Comparison of ENCODE assay signal across 8 cellular contexts in genomic region chr5:93607367-93608258, GRCh38. TPM values are rescaled to one million over a fixed set of nuclear protein-coding genes. Genes with fewer than 3 reads are reported as not detected.
DNase-seq lines count a peak whose midpoint lies in the region; ATAC-seq and TF ChIP-seq lines count a peak whose summit lies in the region.

No MANE protein-coding gene starts in this region.

- CTCF ChIA-PET in OCI-LY7 (lab: Charles Lee; ENCODE audit: unreplicated experiment) = no interaction called here

- DNase-seq in DMS53 (lab: John Stamatoyannopoulos, UW) (peak; percentile 69), OCI-LY7 (ENCODE audit: low spot score) (peak; percentile 34), dorsolateral prefrontal cortex (peak in 2 of 10 donors; percentile 42 to 74), mesenchymal stem cell (peak; percentile 78), COLO829 (ENCODE audit: low spot score) (no peak), T-helper 9 cell (no peak)

- no peak overlapping the region for H2BK120ac ChIP-seq in mesenchymal stem cell (ENCODE audit: low read depth, low read length)

- H2BK15ac ChIP-seq in mesenchymal stem cell (ENCODE audit: low read depth, poor library complexity, severe bottlenecking) = no peak overlapping the region

- ATAC-seq in GM18909 (IDR thresholded peaks at IDR 0.05; ENCODE audit: poor library complexity, unreplicated experiment) (peak; percentile 87), HG03175 (IDR thresholded peaks at IDR 0.05; ENCODE audit: unreplicated experiment) (peak; percentile 78)

- no peak overlapping the region for H2BK5ac ChIP-seq in mesenchymal stem cell (ENCODE audit: low read depth, low read length, poor library complexity, severe bottlenecking)

- H3K14ac ChIP-seq in mesenchymal stem cell (ENCODE audit: low read length in 2 of 2) = no peak overlapping the region

- H4K8ac ChIP-seq in mesenchymal stem cell (ENCODE audit: low read length) = no peak overlapping the region

- POLR2A ChIA-PET in OCI-LY7 (lab: Charles Lee) = interaction anchor here (0.7 kb wide), 2 partner anchors 12 to 186 kb away, joined by 3 read pairs; no protein-coding TSS in a partner anchor

- H3K18ac ChIP-seq in mesenchymal stem cell (ENCODE audit: low read depth in 1 of 2, low read length in 2 of 2) = no peak overlapping the region

- H3K23ac ChIP-seq in mesenchymal stem cell (ENCODE audit: low read length in 2 of 2) = no peak overlapping the region

- H3K4me2 ChIP-seq in OCI-LY7 (ENCODE audit: low read length) = peak overlapping the region; percentile 19; the same call in 1 of the 2 replicates
- peak overlapping the region; percentile 85 for H3K4me2 ChIP-seq in mesenchymal stem cell (ENCODE audit: low read length, poor library complexity, severe bottlenecking)

- intact Hi-C loops in OCI-LY7 (cut with micrococcal nuclease; ENCODE audit: unreplicated experiment) (no loop called here), dorsolateral prefrontal cortex (cut with DNase I) (loop anchor here (2.0 to 10.0 kb wide), 3 partner anchors 193 to 297 kb away; no protein-coding TSS in a partner anchor)

- H3K9me3 ChIP-seq in OCI-LY7 (ENCODE audit: low read length) (no peaks in the 10 kb centered on the region), mesenchymal stem cell (ENCODE audit: control insufficient read depth, low read length) (no peaks in the 10 kb centered on the region)

- H3K9ac ChIP-seq in mesenchymal stem cell (ENCODE audit: low read length) = no peak overlapping the region

- H2AK5ac ChIP-seq in mesenchymal stem cell (ENCODE audit: low read length, severe bottlenecking) = no peak overlapping the region

- no peak overlapping the region for H3K27ac ChIP-seq in OCI-LY7 (ENCODE audit: low read depth, low read length, poor library complexity, severe bottlenecking)
- peak overlapping the region in 20 of 59 donors; percentile 6 to 74 (median 35) for H3K27ac ChIP-seq in dorsolateral prefrontal cortex
- H3K27ac ChIP-seq in mesenchymal stem cell (ENCODE audit: low read length, poor library complexity, severe bottlenecking) = peak overlapping the region; percentile 35

- H3K4me3 ChIP-seq in OCI-LY7 (ENCODE audit: low read depth, low read length, poor library complexity, severe bottlenecking) (no peak overlapping the region), dorsolateral prefrontal cortex (peak overlapping the region in 51 of 59 donors; percentile 2 to 52 (median 31)), mesenchymal stem cell (ENCODE audit: insufficient read depth in 1 of 2, low read depth in 1 of 2, low read length in 2 of 2) (peak overlapping the region in 1 of 2 experiments; percentile 64)

- H3K79me2 ChIP-seq in OCI-LY7 (ENCODE audit: insufficient read depth, low read depth, low read length) = no peaks in the 10 kb centered on the region

- H2AFZ ChIP-seq in OCI-LY7 (ENCODE audit: low read length) (no peak overlapping the region), mesenchymal stem cell (ENCODE audit: low read depth, low read length) (no peak overlapping the region)

- BruUV-seq in OCI-LY7 (replicated peaks; lab: Mats Ljungman, UMichigan) = no TSS peak

- H4K20me1 ChIP-seq in OCI-LY7 (ENCODE audit: insufficient read depth, low read length) = no peaks in the 10 kb centered on the region

- no peak overlapping the region for H4K91ac ChIP-seq in mesenchymal stem cell (ENCODE audit: low read length)

- no peak overlapping the region for H3K4ac ChIP-seq in mesenchymal stem cell (ENCODE audit: low read depth in 1 of 2, low read length in 2 of 2)

- TF ChIP-seq CTCF in OCI-LY7 (conservative IDR thresholded peaks at IDR 0.05; ENCODE audit: low read length) = peak; percentile 76
- TF ChIP-seq CTCF in dorsolateral prefrontal cortex (IDR thresholded peaks at IDR 0.05 in 54 of 56, conservative IDR thresholded peaks at IDR 0.05 in 2 of 56; ENCODE audit: low read depth in 1 of 56, partially characterized antibody in 56 of 56) = peak in 55 of 56 donors; percentile 13 to 77 (median 60)

- H3K36me3 ChIP-seq in OCI-LY7 (ENCODE audit: insufficient read depth, low read length) (no peaks in the 10 kb centered on the region), mesenchymal stem cell (ENCODE audit: control insufficient read depth in 1 of 2, insufficient read depth in 2 of 2, low read depth in 1 of 2, low read length in 2 of 2) (no peaks in the 10 kb centered on the region)

- H2BK12ac ChIP-seq in mesenchymal stem cell (ENCODE audit: low read length in 2 of 2) = no peak overlapping the region

- no peaks in the 10 kb centered on the region for H3K79me1 ChIP-seq in mesenchymal stem cell (replicated peaks; ENCODE audit: low read length, poor library complexity, severe bottlenecking)

- no peaks in the 10 kb centered on the region for H3K9me2 ChIP-seq in OCI-LY7 (ENCODE audit: insufficient read depth, low read length)

- H3K27me3 ChIP-seq in dorsolateral prefrontal cortex (peaks cover 0 to 92% (median 30%) of the 10 kb centered on the region in 45 donors), mesenchymal stem cell (ENCODE audit: control insufficient read depth in 1 of 2, insufficient read depth in 1 of 2, low read length in 2 of 2) (peaks cover 68 to 84% of the 10 kb centered on the region in 2 experiments)

- 2% methylated on average over 18 of the region's 19 CpGs for WGBS in mesenchymal stem cell

- H3K4me1 ChIP-seq in OCI-LY7 (ENCODE audit: insufficient read depth, low read length, poor library complexity, severe bottlenecking) (no peaks in the 10 kb centered on the region), mesenchymal stem cell (ENCODE audit: control insufficient read depth, insufficient read depth, low read depth, low read length) (peaks cover 17% of the 10 kb centered on the region)

RNA-seq across cellular contexts. Expression of gene NR2F1, which starts 24.6 kb away (rescaled TPM):
- not detected in 2 replicates for total RNA-seq in OCI-LY7 (2014; rRNA removed; shearing (Covaris generic))
- total RNA-seq in OCI-LY7 (2022) = not detected in 2 replicates
- 100 to 1,000 TPM in 56 of 120 experiments, 10 to 100 TPM in 64; 46.1 to 145 (median 98.5) TPM for total RNA-seq in dorsolateral prefrontal cortex
- 206 TPM for polyA plus RNA-seq in mesenchymal stem cell (2013, experiment 1 of 2)
- 191 TPM for polyA plus RNA-seq in mesenchymal stem cell (2013, experiment 2 of 2)

RNA-seq across cellular contexts. Expression of gene NR2F1-AS1, which starts 26.6 kb away (rescaled TPM):
- total RNA-seq in OCI-LY7 (2014; rRNA removed; shearing (Covaris generic)) = not detected in 2 replicates
- total RNA-seq in OCI-LY7 (2022) (not detected in 2 replicates), dorsolateral prefrontal cortex (100 to 1,000 TPM in 43 of 120 experiments, 10 to 100 TPM in 77; 42.2 to 125 (median 96.4) TPM)
- 49.8 TPM for polyA plus RNA-seq in mesenchymal stem cell (2013, experiment 1 of 2)
- 50.1 TPM for polyA plus RNA-seq in mesenchymal stem cell (2013, experiment 2 of 2)

Comparison
In these comparisons a context has a peak if more than half of its experiments do, and no peak if none do; other contexts are left out.
1. DNase-seq: peak in DMS53 (single experiment), OCI-LY7 (single experiment) and mesenchymal stem cell (single experiment); none in COLO829 (single experiment) and T-helper 9 cell (single experiment).
2. RNA of gene NR2F1, which starts 24.6 kb away (total RNA-seq): 46.1 to 145 TPM in dorsolateral prefrontal cortex; not detected in OCI-LY7; every median in the first group is over 10 times any median in the second.
3. RNA of gene NR2F1-AS1, which starts 26.6 kb away (total RNA-seq): 42.2 to 125 TPM in dorsolateral prefrontal cortex; not detected in OCI-LY7; every median in the first group is over 10 times any median in the second.